In the genomic region with DNA sequence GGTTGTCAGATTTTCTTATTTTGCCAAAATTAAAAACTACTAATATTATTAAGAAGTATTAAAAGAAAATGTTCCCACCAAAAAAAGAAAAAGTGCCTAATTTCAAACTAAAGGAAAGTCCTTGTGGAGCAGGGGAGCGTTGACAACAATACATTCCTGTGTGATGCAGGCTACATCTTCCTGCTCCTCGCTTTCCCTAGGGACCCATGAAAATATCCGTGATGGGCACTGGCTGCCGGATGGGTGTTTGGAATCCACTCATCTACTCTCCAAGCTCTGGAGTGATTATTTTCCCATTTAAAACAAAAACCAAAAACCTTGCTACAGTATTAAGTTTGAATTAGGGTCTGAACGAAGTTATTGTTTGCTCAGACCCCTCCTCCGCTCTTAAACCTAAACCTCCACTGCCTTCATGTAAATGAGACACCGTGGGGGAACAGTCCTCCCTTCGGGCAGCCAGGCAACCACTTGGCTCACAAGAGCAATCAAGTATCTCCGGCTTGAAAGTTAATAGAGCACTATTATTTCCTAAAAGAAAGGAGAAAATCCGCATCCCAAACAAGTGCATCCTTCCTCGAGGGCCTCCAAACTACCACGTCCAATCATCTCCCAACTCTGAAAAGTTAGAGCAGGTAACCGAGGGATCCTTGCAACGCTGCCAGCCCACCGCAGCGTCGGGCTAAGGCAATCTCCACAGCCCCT, we compare ENCODE assay signal across 8 cellular contexts. TPM values are rescaled to one million over a fixed set of nuclear protein-coding genes. Genes with fewer than 3 reads are reported as not detected.
DNase-seq lines count a peak whose midpoint lies in the region; TF ChIP-seq lines count a peak whose summit lies in the region.

No MANE protein-coding gene starts in this region.

- H3K27ac ChIP-seq in 22Rv1 (peak overlapping the region; percentile 92), brain microvascular endothelial cell (peak overlapping the region; percentile 87), urinary bladder (ENCODE audit: low read depth) (no peak overlapping the region)

- H3K27me3 ChIP-seq in brain microvascular endothelial cell (replicated peaks): no peaks in the 10 kb centered on the region

- TF ChIP-seq CTCF in 22Rv1 (IDR thresholded peaks at IDR 0.05): no peak
- no peak for TF ChIP-seq CTCF in HFF-Myc (IDR thresholded peaks at IDR 0.05; ENCODE audit: low read depth, low read length, missing control alignments)
- TF ChIP-seq CTCF in brain microvascular endothelial cell (IDR thresholded peaks at IDR 0.05; ENCODE audit: low read depth, low read length, missing control alignments): no peak

- DNase-seq in HFF-Myc (ENCODE audit: extremely low read depth, low read depth): no peak
- peak; percentile 34 for DNase-seq in brain microvascular endothelial cell
- DNase-seq in medulla oblongata (ENCODE audit: extremely low spot score): peak; percentile 51
- no peak for DNase-seq in NK-92 (lab: John Stamatoyannopoulos, UW; ENCODE audit: unreplicated experiment)
- DNase-seq in T-helper 9 cell: no peak
- DNase-seq in NCI-H2107 treated with DMSO at 0.1 percent for 48 hours (lab: John Stamatoyannopoulos, UW; ENCODE audit: unreplicated experiment): no peak

- 46% methylated on average over 17 of the region's 17 CpGs for WGBS in urinary bladder

- H3K36me3 ChIP-seq in brain microvascular endothelial cell (replicated peaks): no peaks in the 10 kb centered on the region
- H3K36me3 ChIP-seq in urinary bladder (ENCODE audit: insufficient read depth): no peaks in the 10 kb centered on the region

- in situ Hi-C loops in brain microvascular endothelial cell (cut with HindIII; ENCODE audit: low pct_ligation_motif_present, low sequenced_read_pairs): loop anchor here (25.0 kb wide), 1 partner anchor 123 kb away; no protein-coding TSS in a partner anchor

- H3K4me3 ChIP-seq in HFF-Myc (replicated peaks; ENCODE audit: low read depth, low read length) (peak overlapping the region; percentile 65), brain microvascular endothelial cell (ENCODE audit: low read depth, low read length) (peak overlapping the region; percentile 79), urinary bladder (ENCODE audit: low read depth, low read length) (peak overlapping the region; percentile 82)

- no peaks in the 10 kb centered on the region for H3K4me1 ChIP-seq in urinary bladder (ENCODE audit: insufficient read depth)

RNA-seq across cellular contexts. Expression of a gene that starts 1.5 kb away (rescaled TPM):
- total RNA-seq in urinary bladder: 32.9 TPM
- 77.2 TPM for polyA plus RNA-seq in urinary bladder

RNA-seq across cellular contexts. Expression of a gene that starts 48.9 kb away (rescaled TPM):
- not detected for total RNA-seq in urinary bladder
- not detected for polyA plus RNA-seq in urinary bladder

Comparison
In these comparisons a context has a peak if more than half of its experiments do, and no peak if none do; other contexts are left out.
1. DNase-seq: peak in brain microvascular endothelial cell (single experiment) and medulla oblongata (single experiment); none in HFF-Myc (single experiment), NK-92 (single experiment), T-helper 9 cell (single experiment) and NCI-H2107 treated with DMSO at 0.1 percent for 48 hours (single experiment).
2. Peak in every context shown above with its lines, with median percentiles within 50 percentile points of each other: H3K4me3 ChIP-seq.